ENCODE assay signal across 9 cellular contexts in genomic region chr7:22728416-22729029, GRCh38. TPM values are rescaled to one million over a fixed set of nuclear protein-coding genes. Genes with fewer than 3 reads are reported as not detected.
A peak's percentile ranks its signal among the peaks of the same experiment; 100 is the strongest.
DNase-seq lines count a peak whose midpoint lies in the region; ATAC-seq and TF ChIP-seq lines count a peak whose summit lies in the region.
"Had no signal": no experiment of that assay in that cellular context is flagged by ENCODE, and none has a peak within 500 bp of the region (broad histone marks: within the 10 kb centered on the region; RNA-seq: fewer than 3 reads in every experiment).

No MANE protein-coding gene starts in this region.

- in situ Hi-C loops in KBM-7 (cut with MboI; ENCODE audit: low pct_unique_long_range_greater_than_20kb, low sequenced_read_pairs) = loop anchor here (10.0 kb wide), 1 partner anchor 164 kb away; no protein-coding TSS in a partner anchor

- H3K9me3 ChIP-seq in adrenal gland (replicated peaks in 1 of 3) = no peaks in the 10 kb centered on the region
- no peaks in the 10 kb centered on the region for H3K9me3 ChIP-seq in lower lobe of right lung

- ATAC-seq in lower lobe of right lung (no peak), GM21515 (IDR thresholded peaks at IDR 0.05; ENCODE audit: unreplicated experiment) (no peak), HG02610 (IDR thresholded peaks at IDR 0.05; ENCODE audit: unreplicated experiment) (no peak)

- no peak for TF ChIP-seq POLR2A in adrenal gland (IDR thresholded peaks at IDR 0.05)

- H3K36me3 ChIP-seq in adrenal gland (replicated peaks in 1 of 2) = no peaks in the 10 kb centered on the region
- H3K36me3 ChIP-seq in lower lobe of right lung = peaks cover 4% of the 10 kb centered on the region

- 81 to 97% (median 92%) methylated on average over 1 of the region's 1 CpG for WGBS in adrenal gland, 4 donors

- peaks cover 4 to 13% of the 10 kb centered on the region in 2 donors for H3K4me1 ChIP-seq in adrenal gland (replicated peaks in 1 of 2)
- H3K4me1 ChIP-seq in lower lobe of right lung = peaks cover 47% of the 10 kb centered on the region

- no peak overlapping the region for H3K27ac ChIP-seq in adrenal gland
- H3K27ac ChIP-seq in lower lobe of right lung = peak overlapping the region; percentile 84

- intact Hi-C loops in adrenal gland (cut with DNase I) = loop anchor here (5.0 to 10.0 kb wide), 3 partner anchors 166 to 326 kb away; no protein-coding TSS in a partner anchor
- intact Hi-C loops in lower lobe of right lung (cut with DNase I) = loop anchor here (10.0 kb wide), 1 partner anchor 164 kb away; no protein-coding TSS in a partner anchor

- H3K27me3 ChIP-seq in adrenal gland (no peaks in the 10 kb centered on the region), lower lobe of right lung (ENCODE audit: low read depth) (peaks cover 4% of the 10 kb centered on the region)

- peak in 2 of 3 experiments; percentile 12 to 66 for DNase-seq in NCI-H1417 (lab: John Stamatoyannopoulos, UW)
- DNase-seq in NCI-H1417 treated with DMSO at 0.1 percent for 48 hours (lab: John Stamatoyannopoulos, UW) = no peak
- DNase-seq in KBM-7 = peak; percentile 58
- no peak for DNase-seq in adrenal gland
- no peak for DNase-seq in lower lobe of right lung
- DNase-seq in NCI-H1092 treated with DMSO at 0.1 percent for 48 hours (lab: John Stamatoyannopoulos, UW) = no peak

- peak in 4 of 6 experiments; percentile 46 to 62 (median 49) for TF ChIP-seq CTCF in adrenal gland (IDR thresholded peaks at IDR 0.05)
- TF ChIP-seq CTCF in lower lobe of right lung (IDR thresholded peaks at IDR 0.05) = peak; percentile 52

- no peak overlapping the region for H3K4me3 ChIP-seq in adrenal gland
- H3K4me3 ChIP-seq in lower lobe of right lung = peak overlapping the region; percentile 56

RNA-seq across cellular contexts. Expression of gene IL6, which starts 1.5 kb away (rescaled TPM):
- total RNA-seq in adrenal gland = 1 to 10 TPM in 3 of 8 donors, under 1 TPM in 3, not detected in 2; 0.42 to 3.6 (median 0.90) TPM
- polyA plus RNA-seq in adrenal gland = 10 to 100 TPM in 1 of 3 donors, 1 to 10 TPM in 1, under 1 TPM in 1; 0.80 to 15.7 (median 1.0) TPM
- 8.2 TPM for total RNA-seq in lower lobe of right lung
- total RNA-seq: CD4-positive, CD25-positive, alpha-beta regulatory T cell had no signal
- polyA plus RNA-seq: CD4-positive, CD25-positive, alpha-beta regulatory T cell had no signal

Comparison
In these comparisons a context has a peak if more than half of its experiments do, and no peak if none do; other contexts are left out.
1. DNase-seq: peak in NCI-H1417 (2 of 3) and KBM-7 (single experiment); none in NCI-H1417 treated with DMSO at 0.1 percent for 48 hours (single experiment), adrenal gland (0 of 7), lower lobe of right lung (single experiment) and NCI-H1092 treated with DMSO at 0.1 percent for 48 hours (single experiment).